In the genomic region with DNA sequence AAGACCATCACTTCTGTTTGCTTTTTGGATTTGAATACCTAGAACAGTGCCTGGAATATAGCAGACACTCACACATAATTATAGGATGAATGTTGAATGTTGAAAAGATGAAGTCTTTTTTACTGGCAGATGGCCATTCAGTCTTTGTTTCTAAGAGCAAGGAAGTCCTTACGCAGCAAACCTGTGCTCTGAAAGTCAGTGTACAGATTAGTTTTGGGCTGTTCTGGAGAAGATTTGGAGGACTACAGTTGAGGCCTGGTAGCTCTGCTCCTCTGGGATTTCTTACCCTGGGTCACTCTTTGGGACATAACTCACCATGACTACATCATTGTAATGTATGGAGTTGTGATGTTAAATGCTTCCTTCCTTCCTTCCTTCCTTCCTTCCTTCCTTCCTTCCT, we compare ENCODE assay signal across 32 cellular contexts. TPM values are rescaled to one million over a fixed set of nuclear protein-coding genes. Genes with fewer than 3 reads are reported as not detected.
"Had no signal": no experiment of that assay in that cellular context is flagged by ENCODE, and none has a peak within 500 bp of the region (broad histone marks: within the 10 kb centered on the region; RNA-seq: fewer than 3 reads in every experiment).

No MANE protein-coding gene starts in this region.

- H3K36me3 ChIP-seq: stomach, suprapubic skin, thoracic aorta, thyroid gland, tibial artery, tibial nerve, transverse colon, upper lobe of left lung, upper lobe of right lung, uterus, vagina had no signal

- H3K27ac Mint-ChIP-seq: stimulated activated effector memory CD8-positive, alpha-beta T cell treated with anti-CD3 and anti-CD28 coated beads, Interleukin-12 subunit alpha, Interleukin-12 subunit beta, amount 100 ng/mL, for 72 hours; stimulated activated memory B cell treated with anti-CD40 and anti-IgM and Interleukin-4, amounts not matched to agents 10 μg/mL and 1 μg/mL and 100 μg/mL, for 72 hours; stimulated activated naive B cell treated with anti-CD40 and anti-IgM and Interleukin-4, amounts not matched to agents 10 μg/mL and 1 μg/mL and 100 μg/mL, for 72 hours; stimulated activated naive CD8-positive, alpha-beta T cell treated with anti-CD3 and anti-CD28 coated beads, Interleukin-15, amount 100 ng/mL, for 72 hours; stimulated activated naive CD8-positive, alpha-beta T cell treated with anti-CD3 and anti-CD28 coated beads, Interleukin-15, Interleukin-2, amounts not matched to agents 100 ng/mL and 50 ng/mL, for 24 hours; type B pancreatic cell had no signal

- ATAC-seq: stimulated activated effector memory CD8-positive, alpha-beta T cell treated with anti-CD3 and anti-CD28 coated beads, Interleukin-12 subunit alpha, Interleukin-12 subunit beta, amount 100 ng/mL, for 72 hours; stimulated activated memory B cell treated with anti-CD40 and anti-IgM and Interleukin-4, amounts not matched to agents 10 μg/mL and 1 μg/mL and 100 μg/mL, for 72 hours; stimulated activated naive B cell treated with anti-CD40 and anti-IgM and Interleukin-4, amounts not matched to agents 10 μg/mL and 1 μg/mL and 100 μg/mL, for 72 hours; stimulated activated naive CD8-positive, alpha-beta T cell treated with anti-CD3 and anti-CD28 coated beads, Interleukin-15, amount 100 ng/mL, for 72 hours; stimulated activated naive CD8-positive, alpha-beta T cell treated with anti-CD3 and anti-CD28 coated beads, Interleukin-15, Interleukin-2, amounts not matched to agents 100 U/mL and 50 U/mL, for 24 hours; upper lobe of right lung had no signal

- H3K27me3 ChIP-seq: suprapubic skin, testis, thyroid gland, tibial artery, tibial nerve, transverse colon, upper lobe of left lung, upper lobe of right lung, uterus, vagina had no signal

- H3K9me3 ChIP-seq: stomach, suprapubic skin, testis, thoracic aorta, thyroid gland, tibial artery, tibial nerve, transverse colon, upper lobe of left lung, upper lobe of right lung, uterus, vagina had no signal

- DNase-seq: stimulated activated CD4-positive, alpha-beta T cell treated with anti-CD3 and anti-CD28 coated beads, Interleukin-2, amount 100 ng/mL, for 48 hours; stimulated activated CD4-positive, alpha-beta T cell treated with anti-CD3 and anti-CD28 coated beads, Interleukin-4, amount 100 ng/mL, for 1 hour; stimulated activated CD4-positive, alpha-beta T cell treated with anti-CD3 and anti-CD28 coated beads, Interleukin-4, amount 100 ng/mL, for 24 hours; stimulated activated CD4-positive, alpha-beta T cell treated with anti-CD3 and anti-CD28 coated beads, Interleukin-4, amount 100 ng/mL, for 4 hours; stimulated activated CD8-positive, alpha-beta memory T cell treated with anti-CD3 and anti-CD28 coated beads, Interleukin-4, amount 100 ng/mL, for 48 hours; stimulated activated naive B cell treated with anti-CD40 and anti-IgM and Interleukin-4, amounts not matched to agents 10 μg/mL and 1 μg/mL and 100 μg/mL, for 72 hours; stimulated activated naive CD4-positive, alpha-beta T cell; stimulated activated naive CD4-positive, alpha-beta T cell treated with Interleukin-2 at 50 U/mL for 16 hours; stimulated activated naive CD8-positive, alpha-beta T cell treated with anti-CD3 and anti-CD28 coated beads, Interleukin-15, amount 100 ng/mL, for 72 hours; stimulated activated naive CD8-positive, alpha-beta T cell treated with anti-CD3 and anti-CD28 coated beads, Interleukin-15, Interleukin-2, amounts not matched to agents 100 U/mL and 50 U/mL, for 24 hours; stomach; substantia nigra; testis; thyroid gland; tibial artery; transverse colon; trophoblast cell; upper lobe of left lung; upper lobe of right lung; uterus had no signal

- H3K4me1 Mint-ChIP-seq: stimulated activated effector memory CD8-positive, alpha-beta T cell treated with anti-CD3 and anti-CD28 coated beads, Interleukin-12 subunit alpha, Interleukin-12 subunit beta, amount 100 ng/mL, for 72 hours; stimulated activated memory B cell treated with anti-CD40 and anti-IgM and Interleukin-4, amounts not matched to agents 10 μg/mL and 1 μg/mL and 100 μg/mL, for 72 hours; stimulated activated naive B cell treated with anti-CD40 and anti-IgM and Interleukin-4, amounts not matched to agents 10 μg/mL and 1 μg/mL and 100 μg/mL, for 72 hours; stimulated activated naive CD8-positive, alpha-beta T cell treated with anti-CD3 and anti-CD28 coated beads, Interleukin-15, amount 100 ng/mL, for 72 hours had no signal

- H3K27ac ChIP-seq: stomach, suprapubic skin, testis, thoracic aorta, thyroid gland, tibial artery, tibial nerve, transverse colon, upper lobe of left lung, upper lobe of right lung, uterus, vagina had no signal

- H3K4me1 ChIP-seq: stomach, suprapubic skin, testis, thyroid gland, tibial artery, tibial nerve, upper lobe of left lung, upper lobe of right lung, uterus, vagina had no signal

- H3K36me3 Mint-ChIP-seq: stimulated activated effector memory CD8-positive, alpha-beta T cell treated with anti-CD3 and anti-CD28 coated beads, Interleukin-12 subunit alpha, Interleukin-12 subunit beta, amount 100 ng/mL, for 72 hours; stimulated activated memory B cell treated with anti-CD40 and anti-IgM and Interleukin-4, amounts not matched to agents 10 μg/mL and 1 μg/mL and 100 μg/mL, for 72 hours; stimulated activated naive B cell treated with anti-CD40 and anti-IgM and Interleukin-4, amounts not matched to agents 10 μg/mL and 1 μg/mL and 100 μg/mL, for 72 hours; type B pancreatic cell had no signal

- H3K9me3 Mint-ChIP-seq: stimulated activated effector memory CD8-positive, alpha-beta T cell treated with anti-CD3 and anti-CD28 coated beads, Interleukin-12 subunit alpha, Interleukin-12 subunit beta, amount 100 ng/mL, for 72 hours; stimulated activated naive B cell treated with anti-CD40 and anti-IgM and Interleukin-4, amounts not matched to agents 10 μg/mL and 1 μg/mL and 100 μg/mL, for 72 hours; stimulated activated naive CD8-positive, alpha-beta T cell treated with anti-CD3 and anti-CD28 coated beads, Interleukin-15, amount 100 ng/mL, for 72 hours; stimulated activated naive CD8-positive, alpha-beta T cell treated with anti-CD3 and anti-CD28 coated beads, Interleukin-15, Interleukin-2, amounts not matched to agents 100 ng/mL and 50 ng/mL, for 24 hours; type B pancreatic cell had no signal

- H3K4me3 ChIP-seq: stomach, suprapubic skin, testis, thoracic aorta, thyroid gland, tibial artery, tibial nerve, transverse colon, upper lobe of left lung, upper lobe of right lung, uterus, vagina had no signal

- H3K4me3 Mint-ChIP-seq: stimulated activated effector memory CD8-positive, alpha-beta T cell treated with anti-CD3 and anti-CD28 coated beads, Interleukin-12 subunit alpha, Interleukin-12 subunit beta, amount 100 ng/mL, for 72 hours; stimulated activated memory B cell treated with anti-CD40 and anti-IgM and Interleukin-4, amounts not matched to agents 10 μg/mL and 1 μg/mL and 100 μg/mL, for 72 hours; stimulated activated naive B cell treated with anti-CD40 and anti-IgM and Interleukin-4, amounts not matched to agents 10 μg/mL and 1 μg/mL and 100 μg/mL, for 72 hours; stimulated activated naive CD8-positive, alpha-beta T cell treated with anti-CD3 and anti-CD28 coated beads, Interleukin-15, amount 100 ng/mL, for 72 hours; stimulated activated naive CD8-positive, alpha-beta T cell treated with anti-CD3 and anti-CD28 coated beads, Interleukin-15, Interleukin-2, amounts not matched to agents 100 ng/mL and 50 ng/mL, for 24 hours; type B pancreatic cell had no signal

RNA-seq across cellular contexts. Expression of gene OR4E2, which starts 3.3 kb away (rescaled TPM):
- total RNA-seq: stomach, subcutaneous adipose tissue, suprapubic skin, temporal lobe, thoracic aorta, thyroid gland, tibial nerve, transverse colon, upper lobe of left lung, upper lobe of right lung, ureter, urinary bladder, uterus, vagina had no signal

RNA-seq across cellular contexts. Expression of gene OR4E1, which starts 16.6 kb away (rescaled TPM):
- total RNA-seq: stomach, subcutaneous adipose tissue, suprapubic skin, temporal lobe, thoracic aorta, thyroid gland, tibial nerve, transverse colon, upper lobe of left lung, upper lobe of right lung, ureter, urinary bladder, uterus, vagina had no signal

RNA-seq across cellular contexts. Expression of gene OR10G2, which starts 22.2 kb away (rescaled TPM):
- total RNA-seq: stomach, subcutaneous adipose tissue, suprapubic skin, temporal lobe, thoracic aorta, thyroid gland, tibial nerve, transverse colon, upper lobe of left lung, upper lobe of right lung, ureter, urinary bladder, uterus, vagina had no signal
